In genomic region chr18:42334931-42335330, GRCh38 we compare ENCODE assay signal across 37 cellular contexts.
"Had no signal": no experiment of that assay in that cellular context is flagged by ENCODE, and none has a peak within 500 bp of the region (broad histone marks: within the 10 kb centered on the region; RNA-seq: fewer than 3 reads in every experiment).

No MANE protein-coding gene starts in this region.

- H3K9me3 ChIP-seq: ascending aorta, colonic mucosa had no signal

- H3K27me3 ChIP-seq: ascending aorta, cardiac muscle cell, colonic mucosa had no signal

- H3K27me3 Mint-ChIP-seq: activated CD4-positive, alpha-beta memory T cell treated with anti-CD3 and anti-CD28 coated beads, Interleukin-2, amount 10 ng/mL, durations not matched to agents 7 days and 5 days; activated CD4-positive, alpha-beta T cell treated with anti-CD3 and anti-CD28 coated beads, Interleukin-2, amount 10 ng/mL, durations not matched to agents 7 days and 5 days; activated CD8-positive, alpha-beta memory T cell treated with anti-CD3 and anti-CD28 coated beads, Interleukin-2, amount 10 ng/mL, durations not matched to agents 7 days and 5 days; activated naive CD4-positive, alpha-beta T cell treated with anti-CD3 and anti-CD28 coated beads, Interleukin-2, amount 10 ng/mL, durations not matched to agents 7 days and 5 days; activated naive CD4-positive, alpha-beta T cell treated with anti-CD3 and anti-CD28 coated beads, Interleukin-2, amount 50 U/mL, for 24 hours; activated naive CD8-positive, alpha-beta T cell; activated naive CD8-positive, alpha-beta T cell treated with anti-CD3 and anti-CD28 coated beads, Interleukin-2, amount 10 ng/mL, durations not matched to agents 7 days and 5 days; activated naive CD8-positive, alpha-beta T cell treated with anti-CD3 and anti-CD28 coated beads, Interleukin-2, amount 50 U/mL, for 24 hours; activated T-cell treated with anti-CD3 and anti-CD28 coated beads, Interleukin-2, amount 50 U/mL, for 24 hours; central memory CD8-positive, alpha-beta T cell had no signal

- H3K27ac ChIP-seq: ascending aorta, cardiac muscle cell, colonic mucosa, VCaP had no signal

- DNase-seq: activated CD4-positive, alpha-beta memory T cell treated with anti-CD3 and anti-CD28 coated beads, Interleukin-2, amount 10 ng/mL, durations not matched to agents 7 days and 5 days; activated CD4-positive, alpha-beta T cell treated with anti-CD3 and anti-CD28 coated beads for 1 hour; activated CD4-positive, alpha-beta T cell treated with anti-CD3 and anti-CD28 coated beads for 36 hours; activated CD4-positive, alpha-beta T cell treated with anti-CD3 and anti-CD28 coated beads for 48 hours; activated CD4-positive, alpha-beta T cell treated with anti-CD3 and anti-CD28 coated beads, Interleukin-2, amount 10 ng/mL, durations not matched to agents 7 days and 5 days; activated CD4-positive, alpha-beta T cell treated with anti-CD3 and anti-CD28 coated beads, Interleukin-2, amount 50 U/mL, for 48 hours; activated CD4-positive, CD25-positive, alpha-beta regulatory T cell; activated CD8-positive, alpha-beta memory T cell treated with anti-CD3 and anti-CD28 coated beads for 24 hours; activated CD8-positive, alpha-beta memory T cell treated with anti-CD3 and anti-CD28 coated beads, Interleukin-2, amount 10 ng/mL, durations not matched to agents 7 days and 5 days; activated CD8-positive, alpha-beta memory T cell treated with anti-CD3 and anti-CD28 coated beads, Interleukin-2, amount 50 U/mL, for 48 hours; activated CD8-positive, alpha-beta T cell treated with anti-CD3 and anti-CD28 coated beads, Interleukin-2, amount 10 ng/mL, durations not matched to agents 7 days and 5 days; activated effector memory CD4-positive, alpha-beta T cell treated with Interleukin-2 at 50 U/mL for 16 hours; activated gamma-delta T cell; activated naive CD4-positive, alpha-beta T cell treated with anti-CD3 and anti-CD28 coated beads, Interleukin-2, amount 10 ng/mL, durations not matched to agents 7 days and 5 days; activated naive CD4-positive, alpha-beta T cell treated with Interleukin-2 at 50 U/mL for 16 hours; activated naive CD8-positive, alpha-beta T cell treated with anti-CD3 and anti-CD28 coated beads, Interleukin-2, amount 10 ng/mL, durations not matched to agents 7 days and 5 days; activated naive CD8-positive, alpha-beta T cell treated with anti-CD3 and anti-CD28 coated beads, Interleukin-2, amount 50 U/mL, for 24 hours; activated T-cell treated with anti-CD3 and anti-CD28 coated beads, Interleukin-2, amount 50 U/mL, for 24 hours; activated T-cell treated with anti-CD3 and anti-CD28 coated beads, Interleukin-2, amount 50 U/mL, for 48 hours; amygdala; anterior cingulate cortex; caudate nucleus; cerebellar nuclear complex; colonic mucosa; T-helper 9 cell had no signal

- H3K27ac Mint-ChIP-seq: activated CD4-positive, alpha-beta memory T cell treated with anti-CD3 and anti-CD28 coated beads, Interleukin-2, amount 10 ng/mL, durations not matched to agents 7 days and 5 days; activated CD4-positive, alpha-beta T cell treated with anti-CD3 and anti-CD28 coated beads for 36 hours; activated CD4-positive, alpha-beta T cell treated with anti-CD3 and anti-CD28 coated beads, Interleukin-2, amount 10 ng/mL, durations not matched to agents 7 days and 5 days; activated CD8-positive, alpha-beta memory T cell treated with anti-CD3 and anti-CD28 coated beads, Interleukin-2, amount 10 ng/mL, durations not matched to agents 7 days and 5 days; activated CD8-positive, alpha-beta T cell treated with anti-CD3 and anti-CD28 coated beads, Interleukin-2, amount 10 ng/mL, durations not matched to agents 7 days and 5 days; activated naive CD4-positive, alpha-beta T cell treated with anti-CD3 and anti-CD28 coated beads, Interleukin-2, amount 10 ng/mL, durations not matched to agents 7 days and 5 days; activated naive CD4-positive, alpha-beta T cell treated with anti-CD3 and anti-CD28 coated beads, Interleukin-2, amount 50 U/mL, for 24 hours; activated naive CD8-positive, alpha-beta T cell; activated naive CD8-positive, alpha-beta T cell treated with anti-CD3 and anti-CD28 coated beads, Interleukin-2, amount 10 ng/mL, durations not matched to agents 7 days and 5 days; activated naive CD8-positive, alpha-beta T cell treated with anti-CD3 and anti-CD28 coated beads, Interleukin-2, amount 50 U/mL, for 24 hours; activated T-cell treated with anti-CD3 and anti-CD28 coated beads, Interleukin-2, amount 50 U/mL, for 24 hours; activated T-helper 2 cell treated with anti-CD3 and anti-CD28 coated beads, Interferon-gamma antibody, Interleukin-2, Interleukin-4, amounts not matched to agents 10 μg/mL and 5 μg/mL and 100 μg/mL, durations not matched to agents 14 hours and 24 hours and 36 hours; brain; T-helper 2 cell treated with Interferon-gamma antibody and Interleukin-4, amounts not matched to agents 5 μg/mL and 100 μg/mL, for 36 hours had no signal

- H3K9me3 Mint-ChIP-seq: activated CD4-positive, alpha-beta memory T cell treated with anti-CD3 and anti-CD28 coated beads, Interleukin-2, amount 10 ng/mL, durations not matched to agents 7 days and 5 days; activated CD4-positive, alpha-beta T cell treated with anti-CD3 and anti-CD28 coated beads, Interleukin-2, amount 10 ng/mL, durations not matched to agents 7 days and 5 days; activated naive CD4-positive, alpha-beta T cell treated with anti-CD3 and anti-CD28 coated beads, Interleukin-2, amount 50 U/mL, for 24 hours; activated T-helper 2 cell treated with anti-CD3 and anti-CD28 coated beads, Interferon-gamma antibody, Interleukin-2, Interleukin-4, amounts not matched to agents 10 μg/mL and 5 μg/mL and 100 μg/mL, durations not matched to agents 14 hours and 24 hours and 36 hours; T-helper 2 cell treated with Interferon-gamma antibody and Interleukin-4, amounts not matched to agents 5 μg/mL and 100 μg/mL, for 36 hours had no signal

- H3K36me3 ChIP-seq: ascending aorta, cardiac muscle cell, colonic mucosa had no signal

- H3K4me1 ChIP-seq: ascending aorta, colonic mucosa had no signal

- H3K4me1 Mint-ChIP-seq: activated CD4-positive, alpha-beta memory T cell treated with anti-CD3 and anti-CD28 coated beads, Interleukin-2, amount 10 ng/mL, durations not matched to agents 7 days and 5 days; activated CD4-positive, alpha-beta T cell treated with anti-CD3 and anti-CD28 coated beads for 36 hours; activated CD4-positive, alpha-beta T cell treated with anti-CD3 and anti-CD28 coated beads, Interleukin-2, amount 10 ng/mL, durations not matched to agents 7 days and 5 days; activated CD8-positive, alpha-beta memory T cell treated with anti-CD3 and anti-CD28 coated beads, Interleukin-2, amount 10 ng/mL, durations not matched to agents 7 days and 5 days; activated naive CD4-positive, alpha-beta T cell treated with anti-CD3 and anti-CD28 coated beads, Interleukin-2, amount 10 ng/mL, durations not matched to agents 7 days and 5 days; activated naive CD4-positive, alpha-beta T cell treated with anti-CD3 and anti-CD28 coated beads, Interleukin-2, amount 50 U/mL, for 24 hours; activated naive CD8-positive, alpha-beta T cell treated with anti-CD3 and anti-CD28 coated beads, Interleukin-2, amount 10 ng/mL, durations not matched to agents 7 days and 5 days; activated naive CD8-positive, alpha-beta T cell treated with anti-CD3 and anti-CD28 coated beads, Interleukin-2, amount 50 U/mL, for 24 hours; central memory CD8-positive, alpha-beta T cell had no signal

- FAIRE-seq: bronchial epithelial cell, TTC549 had no signal

- H3K4me3 ChIP-seq: ascending aorta, cardiac muscle cell, colonic mucosa had no signal

- ATAC-seq: activated CD4-positive, alpha-beta T cell treated with anti-CD3 and anti-CD28 coated beads for 36 hours; activated CD4-positive, CD25-positive, alpha-beta regulatory T cell treated with anti-CD3 and anti-CD28 coated beads, Interleukin-2, amount 50 U/mL, for 24 hours; activated CD8-positive, alpha-beta memory T cell treated with anti-CD3 and anti-CD28 coated beads, Interleukin-2, amount 10 ng/mL, durations not matched to agents 7 days and 5 days; activated CD8-positive, alpha-beta T cell treated with anti-CD3 and anti-CD28 coated beads, Interleukin-2, amount 10 ng/mL, durations not matched to agents 7 days and 5 days; activated naive CD8-positive, alpha-beta T cell treated with anti-CD3 and anti-CD28 coated beads, Interleukin-2, amount 50 U/mL, for 24 hours had no signal

- H3K4me3 Mint-ChIP-seq: activated CD4-positive, alpha-beta memory T cell treated with anti-CD3 and anti-CD28 coated beads, Interleukin-2, amount 10 ng/mL, durations not matched to agents 7 days and 5 days; activated CD4-positive, alpha-beta T cell treated with anti-CD3 and anti-CD28 coated beads for 36 hours; activated CD4-positive, alpha-beta T cell treated with anti-CD3 and anti-CD28 coated beads, Interleukin-2, amount 10 ng/mL, durations not matched to agents 7 days and 5 days; activated CD8-positive, alpha-beta memory T cell treated with anti-CD3 and anti-CD28 coated beads, Interleukin-2, amount 10 ng/mL, durations not matched to agents 7 days and 5 days; activated CD8-positive, alpha-beta T cell treated with anti-CD3 and anti-CD28 coated beads, Interleukin-2, amount 10 ng/mL, durations not matched to agents 7 days and 5 days; activated naive CD4-positive, alpha-beta T cell treated with anti-CD3 and anti-CD28 coated beads, Interleukin-2, amount 10 ng/mL, durations not matched to agents 7 days and 5 days; activated naive CD4-positive, alpha-beta T cell treated with anti-CD3 and anti-CD28 coated beads, Interleukin-2, amount 50 U/mL, for 24 hours; activated naive CD8-positive, alpha-beta T cell; activated naive CD8-positive, alpha-beta T cell treated with anti-CD3 and anti-CD28 coated beads, Interleukin-2, amount 10 ng/mL, durations not matched to agents 7 days and 5 days; activated naive CD8-positive, alpha-beta T cell treated with anti-CD3 and anti-CD28 coated beads, Interleukin-2, amount 50 U/mL, for 24 hours; activated T-cell treated with anti-CD3 and anti-CD28 coated beads, Interleukin-2, amount 50 U/mL, for 24 hours; brain; central memory CD8-positive, alpha-beta T cell; T-helper 2 cell treated with Interferon-gamma antibody and Interleukin-4, amounts not matched to agents 5 μg/mL and 100 μg/mL, for 36 hours had no signal

- H3K36me3 Mint-ChIP-seq: activated CD8-positive, alpha-beta memory T cell treated with anti-CD3 and anti-CD28 coated beads, Interleukin-2, amount 10 ng/mL, durations not matched to agents 7 days and 5 days; activated naive CD4-positive, alpha-beta T cell treated with anti-CD3 and anti-CD28 coated beads, Interleukin-2, amount 10 ng/mL, durations not matched to agents 7 days and 5 days; activated naive CD4-positive, alpha-beta T cell treated with anti-CD3 and anti-CD28 coated beads, Interleukin-2, amount 50 U/mL, for 24 hours; activated naive CD8-positive, alpha-beta T cell; activated naive CD8-positive, alpha-beta T cell treated with anti-CD3 and anti-CD28 coated beads, Interleukin-2, amount 10 ng/mL, durations not matched to agents 7 days and 5 days had no signal
